Comparison of ENCODE assay signal across 13 cellular contexts in genomic region chr9:109455391-109455790, GRCh38.
"Had no signal": no experiment of that assay in that cellular context is flagged by ENCODE, and none has a peak within 500 bp of the region (broad histone marks: within the 10 kb centered on the region; RNA-seq: fewer than 3 reads in every experiment).

No MANE protein-coding gene starts in this region.

- H2AFZ ChIP-seq: parathyroid adenoma had no signal

- DNase-seq: activated B cell treated with CpG ODN at 0.5 μM for 24 hours; activated CD4-positive, alpha-beta memory T cell treated with anti-CD3 and anti-CD28 coated beads, Interleukin-2, amount 10 ng/mL, durations not matched to agents 7 days and 5 days; activated CD4-positive, alpha-beta T cell treated with anti-CD3 and anti-CD28 coated beads for 4 hours; activated CD8-positive, alpha-beta memory T cell treated with anti-CD3 and anti-CD28 coated beads, Interleukin-2, amount 10 ng/mL, durations not matched to agents 7 days and 5 days; effector memory CD4-positive, alpha-beta T cell; left colon; lower lobe of right lung; stimulated activated naive B cell treated with anti-CD40 and anti-IgM and Interleukin-4, amounts not matched to agents 10 μg/mL and 1 μg/mL and 100 μg/mL, for 72 hours had no signal

- H3K9ac ChIP-seq: parathyroid adenoma had no signal

- H3K4me1 ChIP-seq: lower lobe of right lung, parathyroid adenoma had no signal

- ATAC-seq: activated CD8-positive, alpha-beta memory T cell treated with anti-CD3 and anti-CD28 coated beads, Interleukin-2, amount 10 ng/mL, durations not matched to agents 7 days and 5 days; left colon; lower lobe of right lung; stimulated activated naive B cell treated with anti-CD40 and anti-IgM and Interleukin-4, amounts not matched to agents 10 μg/mL and 1 μg/mL and 100 μg/mL, for 72 hours had no signal

- H3K4me1 Mint-ChIP-seq: activated B cell treated with CpG ODN at 0.5 μM for 24 hours; stimulated activated naive B cell treated with anti-CD40 and anti-IgM and Interleukin-4, amounts not matched to agents 10 μg/mL and 1 μg/mL and 100 μg/mL, for 72 hours had no signal

- H3K9me3 Mint-ChIP-seq: activated B cell treated with CpG ODN at 0.5 μM for 24 hours; activated CD4-positive, alpha-beta memory T cell treated with anti-CD3 and anti-CD28 coated beads, Interleukin-2, amount 10 ng/mL, durations not matched to agents 7 days and 5 days; dendritic cell treated with granulocyte-macrophage colony-stimulating factor and Interleukin-4, amounts not matched to agents 40 ng/mL and 50 ng/mL, for 4 days; natural killer cell treated with Interleukin-12 subunit alpha and Interleukin-12 subunit beta and Interleukin-15 and Interleukin-18, amount 100 ng/mL, for 72 hours; stimulated activated naive B cell treated with anti-CD40 and anti-IgM and Interleukin-4, amounts not matched to agents 10 μg/mL and 1 μg/mL and 100 μg/mL, for 72 hours had no signal

- H3K36me3 Mint-ChIP-seq: activated CD8-positive, alpha-beta memory T cell treated with anti-CD3 and anti-CD28 coated beads, Interleukin-2, amount 10 ng/mL, durations not matched to agents 7 days and 5 days; activated naive CD8-positive, alpha-beta T cell; natural killer cell treated with Interleukin-12 subunit alpha and Interleukin-12 subunit beta and Interleukin-15 and Interleukin-18, amount 100 ng/mL, for 72 hours; stimulated activated naive B cell treated with anti-CD40 and anti-IgM and Interleukin-4, amounts not matched to agents 10 μg/mL and 1 μg/mL and 100 μg/mL, for 72 hours had no signal

- H3K27ac ChIP-seq: lower lobe of right lung, parathyroid adenoma, thoracic aorta had no signal

- H3K27ac Mint-ChIP-seq: activated B cell treated with CpG ODN at 0.5 μM for 24 hours; activated CD4-positive, alpha-beta memory T cell treated with anti-CD3 and anti-CD28 coated beads, Interleukin-2, amount 10 ng/mL, durations not matched to agents 7 days and 5 days; activated CD8-positive, alpha-beta memory T cell treated with anti-CD3 and anti-CD28 coated beads, Interleukin-2, amount 10 ng/mL, durations not matched to agents 7 days and 5 days; activated naive CD8-positive, alpha-beta T cell; dendritic cell treated with granulocyte-macrophage colony-stimulating factor and Interleukin-4, amounts not matched to agents 40 ng/mL and 50 ng/mL, for 4 days; natural killer cell treated with Interleukin-12 subunit alpha and Interleukin-12 subunit beta and Interleukin-15 and Interleukin-18, amount 100 ng/mL, for 72 hours; stimulated activated naive B cell treated with anti-CD40 and anti-IgM and Interleukin-4, amounts not matched to agents 10 μg/mL and 1 μg/mL and 100 μg/mL, for 72 hours had no signal

- H3K79me2 ChIP-seq: parathyroid adenoma had no signal

- H3K9me3 ChIP-seq: lower lobe of right lung, thoracic aorta had no signal

- H3K4me3 ChIP-seq: lower lobe of right lung, thoracic aorta had no signal

- H3K4me3 Mint-ChIP-seq: activated B cell treated with CpG ODN at 0.5 μM for 24 hours; activated CD4-positive, alpha-beta memory T cell treated with anti-CD3 and anti-CD28 coated beads, Interleukin-2, amount 10 ng/mL, durations not matched to agents 7 days and 5 days; activated CD8-positive, alpha-beta memory T cell treated with anti-CD3 and anti-CD28 coated beads, Interleukin-2, amount 10 ng/mL, durations not matched to agents 7 days and 5 days; activated naive CD8-positive, alpha-beta T cell; dendritic cell treated with granulocyte-macrophage colony-stimulating factor and Interleukin-4, amounts not matched to agents 40 ng/mL and 50 ng/mL, for 4 days; natural killer cell treated with Interleukin-12 subunit alpha and Interleukin-12 subunit beta and Interleukin-15 and Interleukin-18, amount 100 ng/mL, for 72 hours; stimulated activated naive B cell treated with anti-CD40 and anti-IgM and Interleukin-4, amounts not matched to agents 10 μg/mL and 1 μg/mL and 100 μg/mL, for 72 hours had no signal
